10 cellular contexts compared by ENCODE assay signal in the genomic region with DNA sequence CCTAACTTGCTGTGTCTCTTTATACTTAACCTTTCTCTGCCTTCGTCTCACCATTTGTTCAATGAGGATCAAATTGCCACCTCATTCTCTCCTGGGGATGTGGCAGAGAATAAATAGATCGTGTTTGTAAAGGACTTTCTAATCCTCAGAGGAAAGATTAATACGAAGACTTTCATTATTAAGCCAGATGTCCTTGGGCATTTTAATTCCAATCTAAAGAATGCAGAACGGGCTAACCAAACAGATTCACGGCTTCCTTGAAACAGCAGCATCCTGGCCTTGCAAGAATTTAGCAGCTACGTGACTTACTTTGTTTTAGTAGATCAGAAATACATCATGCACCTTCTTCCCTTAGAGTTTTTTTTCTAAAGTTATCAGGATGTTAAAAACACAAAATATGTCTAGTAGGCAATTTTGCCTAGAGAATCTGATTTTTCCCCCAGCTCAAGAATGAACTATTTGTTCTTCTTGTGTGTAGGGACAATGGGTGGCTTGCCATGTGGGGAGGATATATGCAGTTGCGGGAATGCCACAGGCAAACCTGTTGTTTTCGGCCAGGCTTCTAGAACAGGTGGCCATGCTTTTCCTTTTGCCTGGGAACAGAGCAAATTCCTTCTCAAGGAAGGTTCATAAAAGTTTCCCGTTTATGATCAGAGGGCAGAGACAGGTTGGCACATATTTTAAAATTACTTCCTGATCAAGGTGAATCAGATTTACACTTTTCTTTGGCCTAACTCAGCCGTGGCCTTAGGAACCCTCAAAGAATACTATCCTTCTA. TPM values are rescaled to one million over a fixed set of nuclear protein-coding genes. Genes with fewer than 3 reads are reported as not detected.
DNase-seq lines count a peak whose midpoint lies in the region; ATAC-seq and TF ChIP-seq lines count a peak whose summit lies in the region.
"Had no signal": no experiment of that assay in that cellular context is flagged by ENCODE, and none has a peak within 500 bp of the region (broad histone marks: within the 10 kb centered on the region; RNA-seq: fewer than 3 reads in every experiment).

No MANE protein-coding gene starts in this region.

- TF ChIP-seq CTCF in heart left ventricle (IDR thresholded peaks at IDR 0.05) (no peak), brain microvascular endothelial cell (IDR thresholded peaks at IDR 0.05; ENCODE audit: low read depth, low read length, missing control alignments) (no peak), transverse colon (IDR thresholded peaks at IDR 0.05) (no peak)

- no peak overlapping the region for H3K4me3 Mint-ChIP-seq in T-cell

- CTCF ChIA-PET in T-cell (lab: Charles Lee), result no interaction called here

- H3K27me3 Mint-ChIP-seq in T-cell, result peaks cover 42 to 49% of the 10 kb centered on the region in 2 donors

- no peak overlapping the region for H3K27ac Mint-ChIP-seq in T-cell

- 54 to 80% (median 67%) methylated on average over 10 of the region's 10 CpGs for WGBS in heart left ventricle, 4 donors
- WGBS in transverse colon (ENCODE audit: low coverage in 1 of 2), 2 donors, result 35 to 40% methylated on average over 2 to 10 of the region's 10 CpGs

- TF ChIP-seq POLR2A in heart left ventricle (IDR thresholded peaks at IDR 0.05) (no peak), transverse colon (IDR thresholded peaks at IDR 0.05) (no peak)

- H3K27me3 ChIP-seq in heart left ventricle, result peaks cover 0 to 37% (median 0%) of the 10 kb centered on the region in 9 donors
- H3K27me3 ChIP-seq in brain microvascular endothelial cell (replicated peaks), result no peaks in the 10 kb centered on the region
- H3K27me3 ChIP-seq in transverse colon, result no peaks in the 10 kb centered on the region

- H3K36me3 Mint-ChIP-seq in T-cell, result no peaks in the 10 kb centered on the region

- H3K36me3 ChIP-seq in heart left ventricle (no peaks in the 10 kb centered on the region), brain microvascular endothelial cell (replicated peaks) (no peaks in the 10 kb centered on the region), transverse colon (no peaks in the 10 kb centered on the region)

- H3K27ac ChIP-seq in heart left ventricle (peak overlapping the region in 5 of 12 donors; percentile 9 to 77 (median 71)), brain microvascular endothelial cell (peak overlapping the region; percentile 33), transverse colon (peak overlapping the region; percentile 79 to 85 (median 82))

- intact Hi-C loops in heart left ventricle (cut with DNase I), result loop anchor here in 9 of 10 donors (5.0 to 10.0 kb wide), 4 partner anchors 133 to 430 kb away; no protein-coding TSS in a partner anchor
- intact Hi-C loops in left ventricle myocardium superior (cut with micrococcal nuclease), result no loop called here
- intact Hi-C loops in left colon (cut with DNase I, micrococcal nuclease), result loop anchor here in 1 of 2 donors (10.0 kb wide), 1 partner anchor 433 kb away; no protein-coding TSS in a partner anchor
- intact Hi-C loops in transverse colon (cut with DNase I; ENCODE audit: low total_unique reads), result no loop called here

- in situ Hi-C loops in brain microvascular endothelial cell (cut with HindIII; ENCODE audit: low pct_ligation_motif_present, low sequenced_read_pairs), result no loop called here
- in situ Hi-C loops in transverse colon (cut with MboI; ENCODE audit: low pct_ligation_motif_present in 1 of 4, low pct_unique_long_range_greater_than_20kb in 1 of 4, low sequenced_read_pairs in 3 of 4), result loop anchor here in 3 of 4 donors (10.0 to 25.0 kb wide), 2 partner anchors 430 to 487 kb away; no protein-coding TSS in a partner anchor

- H3K4me1 ChIP-seq in heart left ventricle (peaks cover 0 to 5% (median 0%) of the 10 kb centered on the region in 12 donors), transverse colon (peaks cover 0 to 21% (median 10%) of the 10 kb centered on the region in 4 donors)

- DNase-seq in heart left ventricle (no peak), left ventricle myocardium superior (no peak), brain microvascular endothelial cell (no peak), left colon (no peak), transverse colon (no peak), T-cell (no peak), NCI-H146 treated with DMSO at 0.1 percent for 48 hours (lab: John Stamatoyannopoulos, UW; ENCODE audit: unreplicated experiment) (no peak), DMS153 (lab: John Stamatoyannopoulos, UW) (no peak)
- DNase-seq: cortex of kidney, MV-4-11 had no signal

- no peaks in the 10 kb centered on the region for H3K9me3 Mint-ChIP-seq in T-cell

- no peak for ATAC-seq in heart left ventricle
- no peak for ATAC-seq in left ventricle myocardium superior
- ATAC-seq in left colon, result peak; percentile 64
- ATAC-seq in T-cell (replicated peaks in 1 of 4), result no peak

- H3K4me3 ChIP-seq in heart left ventricle (peak overlapping the region in 7 of 12 donors; percentile 55 to 86 (median 64)), brain microvascular endothelial cell (ENCODE audit: low read depth, low read length) (no peak overlapping the region), transverse colon (peak overlapping the region in 2 of 4 donors; percentile 40 to 69)

- peaks cover 10 to 17% (median 13%) of the 10 kb centered on the region in 3 donors for H3K4me1 Mint-ChIP-seq in T-cell

- no peak for TF ChIP-seq EP300 in transverse colon (IDR thresholded peaks at IDR 0.05; ENCODE audit: low read depth)

- POLR2A ChIA-PET in T-cell (lab: Charles Lee), result no interaction called here

- H3K9me3 ChIP-seq in heart left ventricle (no peaks in the 10 kb centered on the region), transverse colon (no peaks in the 10 kb centered on the region)

RNA-seq across cellular contexts. Expression of a gene that starts 3.0 kb away (rescaled TPM):
- total RNA-seq in heart left ventricle, result 10 to 100 TPM in 3 of 9 donors, 1 to 10 TPM in 6; 3.8 to 18.7 (median 5.5) TPM
- 1 to 10 TPM; 1.6 to 1.8 TPM for polyA plus RNA-seq in heart left ventricle
- 5.9 TPM for total RNA-seq in left ventricle myocardium superior
- total RNA-seq in left colon, result 10 to 100 TPM; 38.5 to 40.1 TPM
- 10 to 100 TPM; 27.0 to 85.2 (median 37.7) TPM for total RNA-seq in transverse colon
- total RNA-seq in T-cell, result under 1 TPM in 3 of 5 donors, not detected in 2; 0.09 to 0.29 (median 0.10) TPM

Comparison
In these comparisons a context has a peak if more than half of its experiments do, and no peak if none do; other contexts are left out.
1. intact Hi-C loops: an anchor here in heart left ventricle (5.0 to 10.0 kb wide); none called in left ventricle myocardium superior and transverse colon.